In genomic region chr11:62831520-62832345, GRCh38 we compare ENCODE assay signal across 8 cellular contexts. TPM values are rescaled to one million over a fixed set of nuclear protein-coding genes. Genes with fewer than 3 reads are reported as not detected.
DNase-seq lines count a peak whose midpoint lies in the region; ATAC-seq and TF ChIP-seq lines count a peak whose summit lies in the region.

A gene with protein sequence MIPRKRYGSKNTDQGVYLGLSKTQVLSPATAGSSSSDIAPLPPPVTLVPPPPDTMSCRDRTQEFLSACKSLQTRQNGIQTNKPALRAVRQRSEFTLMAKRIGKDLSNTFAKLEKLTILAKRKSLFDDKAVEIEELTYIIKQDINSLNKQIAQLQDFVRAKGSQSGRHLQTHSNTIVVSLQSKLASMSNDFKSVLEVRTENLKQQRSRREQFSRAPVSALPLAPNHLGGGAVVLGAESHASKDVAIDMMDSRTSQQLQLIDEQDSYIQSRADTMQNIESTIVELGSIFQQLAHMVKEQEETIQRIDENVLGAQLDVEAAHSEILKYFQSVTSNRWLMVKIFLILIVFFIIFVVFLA (minus strand): TSS chr11:62832051. CDS start chr11:62831243, 808 bp downstream.

- H3K9me3 Mint-ChIP-seq in activated naive CD4-positive, alpha-beta T cell treated with anti-CD3 and anti-CD28 coated beads, Interleukin-2, amount 50 U/mL, for 24 hours: no peaks in the 10 kb centered on the region

- peak within 1 kb of the TSS; percentile 91 for H3K27ac ChIP-seq in suprapubic skin

- H3K4me1 Mint-ChIP-seq in activated naive CD4-positive, alpha-beta T cell treated with anti-CD3 and anti-CD28 coated beads, Interleukin-2, amount 50 U/mL, for 24 hours: peaks cover 55% of the 10 kb centered on the region

- H3K27me3 ChIP-seq in GM06990 (replicated peaks; ENCODE audit: control insufficient read depth, insufficient read depth, low read length): no peaks in the 10 kb centered on the region
- H3K27me3 ChIP-seq in suprapubic skin: no peaks in the 10 kb centered on the region

- under 1% methylated on average over 44 of the region's 65 CpGs for WGBS in suprapubic skin

- peak within 1 kb of the TSS; percentile 99 for H3K27ac Mint-ChIP-seq in activated naive CD4-positive, alpha-beta T cell treated with anti-CD3 and anti-CD28 coated beads, Interleukin-2, amount 50 U/mL, for 24 hours

- DNase-seq in GM06990 (ENCODE audit: extremely low read depth, insufficient read length) (peak; percentile 98), NCI-H1092 (lab: John Stamatoyannopoulos, UW) (peak; percentile 99), germinal center (ENCODE audit: low spot score) (peak; percentile 98), nucleus accumbens (lab: John Stamatoyannopoulos, UW) (peak; percentile 94 to 100 (median 99)), suprapubic skin (ENCODE audit: low spot score in 2 of 2) (peak; percentile 100)

- TF ChIP-seq CTCF in GM06990 (IDR thresholded peaks at IDR 0.05; ENCODE audit: insufficient read depth, low read length, poor library complexity, severe bottlenecking) (no peak), suprapubic skin (IDR thresholded peaks at IDR 0.05) (no peak)

- TF ChIP-seq POLR2A in suprapubic skin (IDR thresholded peaks at IDR 0.05): peak; percentile 73 to 88

- peak; percentile 79 for ATAC-seq in HG02588 (IDR thresholded peaks at IDR 0.05; ENCODE audit: unreplicated experiment)
- peak; percentile 93 for ATAC-seq in SK-N-SH treated with all-trans-retinoic acid at 6 μM for 48 hours

- H3K4me1 ChIP-seq in suprapubic skin: peaks cover 40% of the 10 kb centered on the region

- peak within 1 kb of the TSS; percentile 87 for H3K4me3 ChIP-seq in GM06990 (replicated peaks; ENCODE audit: low read depth, low read length)
- peak within 1 kb of the TSS; percentile 88 for H3K4me3 ChIP-seq in suprapubic skin

- H3K36me3 ChIP-seq in GM06990 (ENCODE audit: control insufficient read depth, insufficient read depth, low read length): peaks cover 24% of the 10 kb centered on the region
- peaks cover 37% of the 10 kb centered on the region for H3K36me3 ChIP-seq in suprapubic skin

- peaks cover 19% of the 10 kb centered on the region for H3K36me3 Mint-ChIP-seq in activated naive CD4-positive, alpha-beta T cell treated with anti-CD3 and anti-CD28 coated beads, Interleukin-2, amount 50 U/mL, for 24 hours

- H3K27me3 Mint-ChIP-seq in activated naive CD4-positive, alpha-beta T cell treated with anti-CD3 and anti-CD28 coated beads, Interleukin-2, amount 50 U/mL, for 24 hours: no peaks in the 10 kb centered on the region

- H3K9me3 ChIP-seq in suprapubic skin: no peaks in the 10 kb centered on the region

- TF ChIP-seq EP300 in suprapubic skin (IDR thresholded peaks at IDR 0.05): no peak

- H3K4me3 Mint-ChIP-seq in activated naive CD4-positive, alpha-beta T cell treated with anti-CD3 and anti-CD28 coated beads, Interleukin-2, amount 50 U/mL, for 24 hours: peak within 1 kb of the TSS; percentile 93

TF ChIP-seq in SK-N-SH treated with all-trans-retinoic acid at 6 μM for 48 hours, 23 proteins besides CTCF, POLR2A, EP300 and RAD21:
- TF ChIP-seq BACH2 (CRISPR knock-in tag; IDR thresholded peaks at IDR 0.05; ENCODE audit: borderline replicate concordance): no peak
- TF ChIP-seq ARNTL (CRISPR knock-in tag; IDR thresholded peaks at IDR 0.05; ENCODE audit: borderline replicate concordance, low read depth): no peak
- no peak for TF ChIP-seq TOX (CRISPR knock-in tag; IDR thresholded peaks at IDR 0.05; ENCODE audit: borderline replicate concordance)
- no peak for TF ChIP-seq ZC3H10 (CRISPR knock-in tag; IDR thresholded peaks at IDR 0.05)
- TF ChIP-seq, protein P1, sequence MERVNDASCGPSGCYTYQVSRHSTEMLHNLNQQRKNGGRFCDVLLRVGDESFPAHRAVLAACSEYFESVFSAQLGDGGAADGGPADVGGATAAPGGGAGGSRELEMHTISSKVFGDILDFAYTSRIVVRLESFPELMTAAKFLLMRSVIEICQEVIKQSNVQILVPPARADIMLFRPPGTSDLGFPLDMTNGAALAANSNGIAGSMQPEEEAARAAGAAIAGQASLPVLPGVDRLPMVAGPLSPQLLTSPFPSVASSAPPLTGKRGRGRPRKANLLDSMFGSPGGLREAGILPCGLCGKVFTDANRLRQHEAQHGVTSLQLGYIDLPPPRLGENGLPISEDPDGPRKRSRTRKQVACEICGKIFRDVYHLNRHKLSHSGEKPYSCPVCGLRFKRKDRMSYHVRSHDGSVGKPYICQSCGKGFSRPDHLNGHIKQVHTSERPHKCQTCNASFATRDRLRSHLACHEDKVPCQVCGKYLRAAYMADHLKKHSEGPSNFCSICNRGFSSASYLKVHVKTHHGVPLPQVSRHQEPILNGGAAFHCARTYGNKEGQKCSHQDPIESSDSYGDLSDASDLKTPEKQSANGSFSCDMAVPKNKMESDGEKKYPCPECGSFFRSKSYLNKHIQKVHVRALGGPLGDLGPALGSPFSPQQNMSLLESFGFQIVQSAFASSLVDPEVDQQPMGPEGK (CRISPR knock-in tag; IDR thresholded peaks at IDR 0.05; ENCODE audit: borderline replicate concordance): 0 out of 2 replicates have a peak, but pooled peaks have one; percentile 30

RNA-seq across cellular contexts. Expression of the gene that starts here (rescaled TPM):
- 10 to 100 TPM; 26.8 to 47.8 (median 43.2) TPM for total RNA-seq in suprapubic skin

Comparison
In these comparisons a context has a peak if more than half of its experiments do, and no peak if none do; other contexts are left out.
1. Peak in every context shown above with its lines: DNase-seq, ATAC-seq, H3K4me3 ChIP-seq and H3K27ac ChIP-seq.